In the genomic region with DNA sequence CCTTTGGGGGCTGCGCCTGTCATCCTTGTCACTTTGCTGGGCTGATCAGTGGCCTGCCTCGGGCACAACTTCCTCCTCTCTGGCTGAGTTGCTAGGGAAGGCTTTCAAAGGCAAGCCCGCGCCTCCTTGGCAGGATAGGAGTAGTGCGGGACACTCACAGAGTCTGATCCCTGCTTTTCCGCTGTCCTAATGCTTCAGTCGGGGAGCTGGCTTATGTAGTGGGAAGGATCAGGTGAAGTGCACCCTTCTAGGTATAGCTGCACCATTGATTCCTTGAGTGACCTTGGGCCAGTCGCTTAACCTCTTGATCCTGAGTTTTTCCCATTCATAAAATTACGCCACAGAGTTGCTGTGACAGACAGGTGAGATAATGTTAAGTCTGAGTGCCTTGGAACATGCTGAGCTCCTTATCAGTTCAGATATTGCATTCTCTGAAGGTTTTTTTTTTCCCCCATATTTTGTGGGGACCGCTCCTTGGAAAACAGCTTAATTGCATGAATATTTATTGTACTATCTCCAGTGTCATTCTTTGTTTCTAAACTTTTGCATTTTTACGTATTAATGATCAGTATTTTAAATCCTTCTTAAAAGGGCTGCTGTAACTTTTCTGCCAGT, we compare ENCODE assay signal across 8 cellular contexts. TPM values are rescaled to one million over a fixed set of nuclear protein-coding genes. Genes with fewer than 3 reads are reported as not detected.
DNase-seq lines count a peak whose midpoint lies in the region; FAIRE-seq and TF ChIP-seq lines count a peak whose summit lies in the region.

No MANE protein-coding gene starts in this region.

- H3K27me3 ChIP-seq in H7 (ENCODE audit: control insufficient read depth, insufficient read depth, low read length), result no peaks in the 10 kb centered on the region
- H3K27me3 ChIP-seq in stomach, result no peaks in the 10 kb centered on the region

- H3K9ac ChIP-seq in kidney (ENCODE audit: low read length in 2 of 2), result peak overlapping the region; percentile 68 to 94

- no peak for FAIRE-seq in kidney (lab: Jason Lieb, UNC)

- H3K36me3 ChIP-seq in H7 (replicated peaks; ENCODE audit: control insufficient read depth, insufficient read depth, low read length), result 0 out of 2 replicates have a peak, but pooled peaks cover 1% of the 10 kb centered on the region
- no peaks in the 10 kb centered on the region for H3K36me3 ChIP-seq in kidney (ENCODE audit: control insufficient read depth in 1 of 2, insufficient read depth in 2 of 2, low read length in 2 of 2)
- H3K36me3 ChIP-seq in stomach, result peaks cover 0 to 4% (median 0%) of the 10 kb centered on the region in 4 donors

- no peak for TF ChIP-seq EP300 in stomach (IDR thresholded peaks at IDR 0.05)

- H3K27ac ChIP-seq in kidney (ENCODE audit: low read depth in 2 of 2, low read length in 2 of 2), result peak overlapping the region; percentile 91 to 92
- peak overlapping the region; percentile 93 to 96 (median 94) for H3K27ac ChIP-seq in stomach

- WGBS in stomach, 5 donors, result 3 to 8% (median 4%) methylated on average over 11 of the region's 11 CpGs

- intact Hi-C loops in kidney (cut with DNase I) (no loop called here), stomach (cut with DNase I; ENCODE audit: low total_unique reads) (no loop called here)

- peak overlapping the region; percentile 77 for H3K4me3 ChIP-seq in GM12864 (ENCODE audit: low read depth, low read length)
- H3K4me3 ChIP-seq in H7 (ENCODE audit: insufficient read depth, low read depth, low read length), result peak overlapping the region; percentile 99
- H3K4me3 ChIP-seq in kidney (ENCODE audit: low read length in 2 of 2), result peak overlapping the region; percentile 92 to 94
- peak overlapping the region; percentile 76 to 99 (median 90) for H3K4me3 ChIP-seq in stomach

- H3K9me3 ChIP-seq in kidney (ENCODE audit: control insufficient read depth in 1 of 2, low read length in 2 of 2) (no peaks in the 10 kb centered on the region), stomach (no peaks in the 10 kb centered on the region)

- DNase-seq in GM12864 (ENCODE audit: low read depth), result no peak
- DNase-seq in H7, result peak; percentile 59
- peak; percentile 32 for DNase-seq in NCI-H2227 treated with DMSO at 0.1 percent for 48 hours (lab: John Stamatoyannopoulos, UW)
- peak; percentile 4 for DNase-seq in astrocyte of the hippocampus (ENCODE audit: low read depth, low spot score)
- no peak for DNase-seq in kidney
- DNase-seq in stomach, result peak; percentile 59
- no peak for DNase-seq in central memory CD4-positive, alpha-beta T cell
- no peak for DNase-seq in NCI-H226

- TF ChIP-seq CTCF in GM12864 (IDR thresholded peaks at IDR 0.05; ENCODE audit: low read depth, low read length, missing control alignments), result peak; percentile 2
- TF ChIP-seq CTCF in kidney (IDR thresholded peaks at IDR 0.05; ENCODE audit: borderline replicate concordance, extremely low read depth, insufficient read depth), result no peak
- no peak for TF ChIP-seq CTCF in stomach (IDR thresholded peaks at IDR 0.05)

- H3K4me1 ChIP-seq in kidney (ENCODE audit: control insufficient read depth in 1 of 2, insufficient read depth in 1 of 2, low read depth in 1 of 2, low read length in 2 of 2) (peaks cover 0 to 3% of the 10 kb centered on the region in 2 donors), stomach (peaks cover 14 to 57% (median 47%) of the 10 kb centered on the region in 4 donors)

- TF ChIP-seq POLR2A in stomach (IDR thresholded peaks at IDR 0.05), result no peak

RNA-seq across cellular contexts. Expression of gene IPO7, which starts 0.9 kb away (rescaled TPM):
- total RNA-seq in H7 (2014; rRNA removed; shearing (Covaris generic)), result 147 and 226 TPM in 2 replicates
- total RNA-seq in kidney (109 TPM), stomach (100 to 1,000 TPM in 4 of 5 donors, 10 to 100 TPM in 1; 62.4 to 283 (median 129) TPM)
- polyA plus RNA-seq in kidney (ENCODE audit: insufficient read depth, low read depth, low replicate concordance) (20.6 TPM), stomach (10 to 100 TPM; 23.0 to 32.6 (median 26.1) TPM)

Comparison
In these comparisons a context has a peak if more than half of its experiments do, and no peak if none do; other contexts are left out.
1. DNase-seq: peak in H7 (single experiment), NCI-H2227 treated with DMSO at 0.1 percent for 48 hours (single experiment), astrocyte of the hippocampus (single experiment) and stomach (single experiment); none in GM12864 (single experiment), kidney (single experiment), central memory CD4-positive, alpha-beta T cell (single experiment) and NCI-H226 (single experiment).
2. Peak in every context shown above with its lines, with median percentiles within 50 percentile points of each other: H3K4me3 ChIP-seq.